ENCODE assay signal across 18 cellular contexts in the genomic region with DNA sequence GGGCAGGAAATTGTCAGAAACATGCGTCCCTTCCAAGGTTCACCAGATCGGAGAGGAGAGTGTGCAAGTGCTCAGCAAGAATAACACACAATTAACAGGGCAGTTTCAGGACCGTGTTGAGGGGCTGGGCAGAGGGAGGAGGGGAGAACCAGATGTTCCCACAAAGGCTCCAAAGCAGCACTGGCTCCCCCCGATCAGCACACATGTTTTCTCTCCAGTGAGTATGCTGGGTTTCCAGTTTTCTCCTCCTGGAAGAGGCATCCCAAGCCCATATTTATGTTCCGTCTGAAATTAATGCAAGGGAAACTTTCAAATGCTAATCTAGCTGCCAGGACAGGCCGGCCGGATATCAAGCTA.
A peak's percentile ranks its signal among the peaks of the same experiment; 100 is the strongest.
DNase-seq lines count a peak whose midpoint lies in the region; ATAC-seq and TF ChIP-seq lines count a peak whose summit lies in the region.
"Had no signal": no experiment of that assay in that cellular context is flagged by ENCODE, and none has a peak within 500 bp of the region (broad histone marks: within the 10 kb centered on the region; RNA-seq: fewer than 3 reads in every experiment).

No MANE protein-coding gene starts in this region.

- POLR2A ChIA-PET in CD8-positive, alpha-beta T cell (lab: Charles Lee): no interaction called here

- intact Hi-C loops in ascending aorta (cut with DNase I) (loop anchor here (5.0 kb wide), 1 partner anchor 47 kb away; no protein-coding TSS in a partner anchor), lower lobe of right lung (cut with DNase I) (no loop called here), sciatic nerve (cut with DNase I) (no loop called here)
- intact Hi-C loops in CD8-positive, alpha-beta T cell (cut with DNase I, micrococcal nuclease): no loop called here

- H3K27ac ChIP-seq in ascending aorta (peak overlapping the region; percentile 44 to 46), coronary artery (peak overlapping the region; percentile 68 to 90), lower lobe of right lung (peak overlapping the region; percentile 53)
- H3K27ac ChIP-seq in CD8-positive, alpha-beta T cell (ENCODE audit: low read depth, low read length): no peak overlapping the region
- H3K27ac ChIP-seq: C4-2B, HL-60 had no signal

- ATAC-seq in lower lobe of right lung: no peak
- ATAC-seq in sciatic nerve: peak; percentile 15
- no peak for ATAC-seq in CD8-positive, alpha-beta T cell
- ATAC-seq: K562 had no signal

- H3K27me3 ChIP-seq in ascending aorta: no peaks in the 10 kb centered on the region
- no peaks in the 10 kb centered on the region for H3K27me3 ChIP-seq in lower lobe of right lung (ENCODE audit: low read depth)
- no peaks in the 10 kb centered on the region for H3K27me3 ChIP-seq in H7 (ENCODE audit: control insufficient read depth, insufficient read depth, low read length)
- no peaks in the 10 kb centered on the region for H3K27me3 ChIP-seq in CD8-positive, alpha-beta T cell (ENCODE audit: insufficient read depth, low read length)

- DNase-seq in ascending aorta (ENCODE audit: low spot score in 2 of 2) (no peak), coronary artery (ENCODE audit: low spot score) (no peak), lower lobe of right lung (no peak), sciatic nerve (ENCODE audit: low spot score) (no peak), ACHN (no peak), H7 (no peak)
- DNase-seq in CD8-positive, alpha-beta T cell: no peak
- DNase-seq: AML-193; Calu3; CD4-positive, alpha-beta memory T cell; DMS79 treated with DMSO at 0.1 percent for 48 hours; GF-D8; GOT3; H9; IMR-90 had no signal

- in situ Hi-C loops in ACHN (cut with HindIII; ENCODE audit: low pct_ligation_motif_present, low pct_unique_long_range_greater_than_20kb, low sequenced_read_pairs): no loop called here

- H3K9me3 Mint-ChIP-seq in CD8-positive, alpha-beta T cell: no peaks in the 10 kb centered on the region
- H3K9me3 Mint-ChIP-seq: CD4-positive, alpha-beta memory T cell; H9 had no signal

- H3K27ac Mint-ChIP-seq in CD8-positive, alpha-beta T cell: no peak overlapping the region
- H3K27ac Mint-ChIP-seq: CD4-positive, alpha-beta memory T cell had no signal

- H3K4me3 ChIP-seq in ascending aorta: no peak overlapping the region
- no peak overlapping the region for H3K4me3 ChIP-seq in coronary artery
- H3K4me3 ChIP-seq in lower lobe of right lung: no peak overlapping the region
- no peak overlapping the region for H3K4me3 ChIP-seq in H7 (ENCODE audit: insufficient read depth, low read depth, low read length)
- no peak overlapping the region for H3K4me3 ChIP-seq in CD8-positive, alpha-beta T cell (ENCODE audit: low read depth, low read length)
- H3K4me3 ChIP-seq: K562 had no signal

- no peak overlapping the region for H3K4me3 Mint-ChIP-seq in CD8-positive, alpha-beta T cell
- H3K4me3 Mint-ChIP-seq: CD4-positive, alpha-beta memory T cell; H9 had no signal

- CTCF ChIA-PET in CD8-positive, alpha-beta T cell (lab: Charles Lee): no interaction called here

- no peaks in the 10 kb centered on the region for H3K9me3 ChIP-seq in ascending aorta
- no peaks in the 10 kb centered on the region for H3K9me3 ChIP-seq in lower lobe of right lung
- H3K9me3 ChIP-seq in CD8-positive, alpha-beta T cell (ENCODE audit: low read length): no peaks in the 10 kb centered on the region

- H3K36me3 ChIP-seq in ascending aorta: no peaks in the 10 kb centered on the region
- no peaks in the 10 kb centered on the region for H3K36me3 ChIP-seq in lower lobe of right lung
- H3K36me3 ChIP-seq in H7 (replicated peaks; ENCODE audit: control insufficient read depth, insufficient read depth, low read length): no peaks in the 10 kb centered on the region
- no peaks in the 10 kb centered on the region for H3K36me3 ChIP-seq in CD8-positive, alpha-beta T cell (ENCODE audit: insufficient read depth, low read length)

- peaks cover 3% of the 10 kb centered on the region for H3K27me3 Mint-ChIP-seq in CD8-positive, alpha-beta T cell (ENCODE audit: low read depth)

- peaks cover 7 to 36% of the 10 kb centered on the region in 2 donors for H3K4me1 ChIP-seq in ascending aorta
- peaks cover 17% of the 10 kb centered on the region for H3K4me1 ChIP-seq in lower lobe of right lung
- no peaks in the 10 kb centered on the region for H3K4me1 ChIP-seq in CD8-positive, alpha-beta T cell (ENCODE audit: insufficient read depth, low read length)

- no peaks in the 10 kb centered on the region for H3K4me1 Mint-ChIP-seq in CD8-positive, alpha-beta T cell (ENCODE audit: low read depth)

- TF ChIP-seq CTCF in ascending aorta (IDR thresholded peaks at IDR 0.05) (no peak), coronary artery (IDR thresholded peaks at IDR 0.05) (no peak), lower lobe of right lung (IDR thresholded peaks at IDR 0.05) (no peak)
- TF ChIP-seq CTCF in CD8-positive, alpha-beta T cell (IDR thresholded peaks at IDR 0.05): no peak

- H3K36me3 Mint-ChIP-seq in CD8-positive, alpha-beta T cell: no peaks in the 10 kb centered on the region
- H3K36me3 Mint-ChIP-seq: CD4-positive, alpha-beta memory T cell had no signal
